Comparison of ENCODE assay signal across 8 cellular contexts in the genomic region with DNA sequence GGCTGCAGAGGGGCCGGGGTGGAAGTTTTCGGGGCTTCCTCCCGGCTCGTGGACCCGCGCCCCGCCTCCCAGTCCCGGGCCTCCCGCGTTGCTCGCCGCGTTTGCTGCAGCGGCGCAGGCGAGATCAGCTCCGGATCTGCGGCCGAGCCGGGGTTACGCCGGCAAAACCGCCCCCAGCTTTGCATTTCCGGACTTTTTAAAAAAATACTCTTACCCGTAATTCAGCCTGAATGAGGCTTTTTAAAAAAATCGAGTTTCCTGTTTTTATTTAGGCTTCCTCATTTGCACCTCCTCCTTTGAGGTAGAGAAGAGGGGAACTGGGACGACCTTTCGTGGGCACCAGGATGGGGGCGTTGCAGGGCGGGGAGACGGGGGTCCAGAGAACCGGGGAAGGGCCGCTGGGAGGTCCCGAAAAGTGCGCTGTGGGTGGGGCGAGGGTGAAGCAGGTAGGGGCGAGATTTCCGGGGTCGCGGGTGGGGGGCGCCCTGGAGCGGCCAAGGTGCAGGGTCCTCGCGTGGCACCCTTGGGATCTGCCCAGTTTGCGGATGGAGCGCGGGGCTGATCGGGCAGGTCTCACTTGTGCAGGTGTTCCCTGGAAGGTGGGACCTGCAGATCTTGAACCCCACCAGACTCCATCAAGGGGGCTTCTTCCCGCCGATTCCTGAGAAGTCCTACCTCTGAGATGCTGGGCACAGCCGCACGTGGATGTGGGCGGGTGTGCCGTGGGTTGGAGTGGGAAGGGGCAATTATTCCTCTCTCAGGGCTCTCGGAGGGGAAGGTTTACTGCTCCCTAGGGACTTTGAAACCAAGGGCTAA. TPM values are rescaled to one million over a fixed set of nuclear protein-coding genes. Genes with fewer than 3 reads are reported as not detected.
DNase-seq lines count a peak whose midpoint lies in the region; ATAC-seq, FAIRE-seq and TF ChIP-seq lines count a peak whose summit lies in the region.

No MANE protein-coding gene starts in this region.

- no peaks in the 10 kb centered on the region for H3K27me3 Mint-ChIP-seq in activated T-helper 1 cell treated with anti-CD3 and anti-CD28 coated beads, Interleukin-12 subunit alpha, Interleukin-12 subunit beta, Interleukin-2, Interleukin-4 antibody, amounts not matched to agents 30 ng/mL and 10 ng/mL and 1 ng/mL, durations not matched to agents 14 hours and 24 hours and 36 hours (ENCODE audit: insufficient read depth)

- H3K27me3 ChIP-seq in heart right ventricle = peaks cover 0 to 51% (median 43%) of the 10 kb centered on the region in 7 donors
- H3K27me3 ChIP-seq in small intestine (ENCODE audit: control insufficient read depth in 2 of 2, insufficient read depth in 2 of 2, low read length in 2 of 2) = peaks cover 4 to 11% of the 10 kb centered on the region in 2 donors

- H3K4me3 ChIP-seq in GM12875 (ENCODE audit: low read depth, low read length) (peak overlapping the region; percentile 93), NB4 (ENCODE audit: low read depth, low read length) (peak overlapping the region; percentile 74), heart right ventricle (peak overlapping the region; percentile 7 to 86 (median 56)), small intestine (ENCODE audit: low read depth in 1 of 2, low read length in 2 of 2) (peak overlapping the region; percentile 69 to 70)

- DNase-seq in NB4 (ENCODE audit: low read depth) (peak; percentile 82), heart right ventricle (peak in 1 of 2 donors; percentile 39), small intestine (peak; percentile 39), glomerular visceral epithelial cell (ENCODE audit: extremely low spot score) (no peak), GOT3 (lab: John Stamatoyannopoulos, UW) (no peak), NCI-H69 (lab: John Stamatoyannopoulos, UW) (no peak)
- DNase-seq in activated T-helper 1 cell treated with anti-CD3 and anti-CD28 coated beads, Interleukin-12 subunit alpha, Interleukin-12 subunit beta, Interleukin-2, Interleukin-4 antibody, amounts not matched to agents 30 ng/mL and 10 ng/mL and 1 ng/mL, durations not matched to agents 14 hours and 24 hours and 36 hours (ENCODE audit: low spot score) = peak; percentile 73

- H3K36me3 Mint-ChIP-seq in activated T-helper 1 cell treated with anti-CD3 and anti-CD28 coated beads, Interleukin-12 subunit alpha, Interleukin-12 subunit beta, Interleukin-2, Interleukin-4 antibody, amounts not matched to agents 30 ng/mL and 10 ng/mL and 1 ng/mL, durations not matched to agents 14 hours and 24 hours and 36 hours (ENCODE audit: low read depth) = peaks cover 33% of the 10 kb centered on the region

- H3K4me1 ChIP-seq in heart right ventricle (peaks cover 2 to 57% (median 17%) of the 10 kb centered on the region in 9 donors), small intestine (ENCODE audit: control insufficient read depth in 2 of 2, insufficient read depth in 1 of 2, low read depth in 1 of 2, low read length in 1 of 2) (no peaks in the 10 kb centered on the region)

- peaks cover 53% of the 10 kb centered on the region for H3K4me1 Mint-ChIP-seq in activated T-helper 1 cell treated with anti-CD3 and anti-CD28 coated beads, Interleukin-12 subunit alpha, Interleukin-12 subunit beta, Interleukin-2, Interleukin-4 antibody, amounts not matched to agents 30 ng/mL and 10 ng/mL and 1 ng/mL, durations not matched to agents 14 hours and 24 hours and 36 hours (ENCODE audit: low read depth)

- H3K4me3 Mint-ChIP-seq in activated T-helper 1 cell treated with anti-CD3 and anti-CD28 coated beads, Interleukin-12 subunit alpha, Interleukin-12 subunit beta, Interleukin-2, Interleukin-4 antibody, amounts not matched to agents 30 ng/mL and 10 ng/mL and 1 ng/mL, durations not matched to agents 14 hours and 24 hours and 36 hours = peak overlapping the region; percentile 95

- ATAC-seq in heart right ventricle = peak in 5 of 8 donors; percentile 21 to 44 (median 28)

- WGBS in heart right ventricle, 2 donors = 8% methylated on average over 55 of the region's 55 CpGs
- 6 to 8% (median 8%) methylated on average over 45 to 55 of the region's 55 CpGs for WGBS in small intestine, 3 donors

- H3K27ac ChIP-seq in heart right ventricle = peak overlapping the region in 6 of 10 donors; percentile 39 to 96 (median 46)
- H3K27ac ChIP-seq in small intestine (ENCODE audit: low read depth in 1 of 2, low read length in 1 of 2) = peak overlapping the region in 1 of 2 donors; percentile 77

- no peaks in the 10 kb centered on the region for H3K36me3 ChIP-seq in heart right ventricle
- no peaks in the 10 kb centered on the region for H3K36me3 ChIP-seq in small intestine (ENCODE audit: control insufficient read depth in 2 of 2, insufficient read depth in 2 of 2, low read length in 2 of 2)

- FAIRE-seq in small intestine (lab: Jason Lieb, UNC) = no peak

- no peaks in the 10 kb centered on the region for H3K9me3 Mint-ChIP-seq in activated T-helper 1 cell treated with anti-CD3 and anti-CD28 coated beads, Interleukin-12 subunit alpha, Interleukin-12 subunit beta, Interleukin-2, Interleukin-4 antibody, amounts not matched to agents 30 ng/mL and 10 ng/mL and 1 ng/mL, durations not matched to agents 14 hours and 24 hours and 36 hours

- peak overlapping the region; percentile 97 for H3K27ac Mint-ChIP-seq in activated T-helper 1 cell treated with anti-CD3 and anti-CD28 coated beads, Interleukin-12 subunit alpha, Interleukin-12 subunit beta, Interleukin-2, Interleukin-4 antibody, amounts not matched to agents 30 ng/mL and 10 ng/mL and 1 ng/mL, durations not matched to agents 14 hours and 24 hours and 36 hours

- TF ChIP-seq CTCF in GM12875 (IDR thresholded peaks at IDR 0.05; ENCODE audit: borderline replicate concordance, insufficient read depth, low read depth, low read length) (peak; percentile 19; the same call in 1 of the 2 replicates), NB4 (IDR thresholded peaks at IDR 0.05; ENCODE audit: low read depth, low read length) (no peak), heart right ventricle (IDR thresholded peaks at IDR 0.05) (no peak)

- intact Hi-C loops in activated T-helper 1 cell treated with anti-CD3 and anti-CD28 coated beads, Interleukin-12 subunit alpha, Interleukin-12 subunit beta, Interleukin-2, Interleukin-4 antibody, amounts not matched to agents 30 ng/mL and 10 ng/mL and 1 ng/mL, durations not matched to agents 14 hours and 24 hours and 36 hours (cut with micrococcal nuclease) = loop anchor here (1.0 to 10.0 kb wide), 5 partner anchors 8 to 418 kb away; partner anchors contain the start of genes CLSTN1, H6PD and SPSB1
- intact Hi-C loops in heart right ventricle (cut with DNase I) = no loop called here

- TF ChIP-seq POLR2A in NB4 (IDR thresholded peaks at IDR 0.05; ENCODE audit: extremely low read depth, insufficient read length) = no peak

- no peaks in the 10 kb centered on the region for H3K9me3 ChIP-seq in heart right ventricle
- no peaks in the 10 kb centered on the region for H3K9me3 ChIP-seq in small intestine (ENCODE audit: control insufficient read depth, low read depth)

RNA-seq across cellular contexts. Expression of gene PIK3CD, which starts 1.1 kb away (rescaled TPM):
- total RNA-seq in activated T-helper 1 cell treated with anti-CD3 and anti-CD28 coated beads, Interleukin-12 subunit alpha, Interleukin-12 subunit beta, Interleukin-2, Interleukin-4 antibody, amounts not matched to agents 30 ng/mL and 10 ng/mL and 1 ng/mL, durations not matched to agents 14 hours and 24 hours and 36 hours = 287 and 291 TPM in 2 replicates
- total RNA-seq in heart right ventricle = 10 to 100 TPM in 1 of 10 donors, 1 to 10 TPM in 9; 1.9 to 12.1 (median 3.0) TPM
- polyA plus RNA-seq in heart right ventricle = 1 to 10 TPM; 1.0 to 2.7 TPM
- 1 to 10 TPM; 1.8 to 3.6 (median 3.5) TPM for polyA plus RNA-seq in small intestine

Comparison
In these comparisons a context has a peak if more than half of its experiments do, and no peak if none do; other contexts are left out.
1. DNase-seq: peak in NB4 (single experiment), activated T-helper 1 cell treated with anti-CD3 and anti-CD28 coated beads, Interleukin-12 subunit alpha, Interleukin-12 subunit beta, Interleukin-2, Interleukin-4 antibody, amounts not matched to agents 30 ng/mL and 10 ng/mL and 1 ng/mL, durations not matched to agents 14 hours and 24 hours and 36 hours (single experiment) and small intestine (single experiment); none in glomerular visceral epithelial cell (single experiment), GOT3 (single experiment) and NCI-H69 (single experiment).
2. RNA of gene PIK3CD, which starts 1.1 kb away (total RNA-seq): 287 to 291 TPM in activated T-helper 1 cell treated with anti-CD3 and anti-CD28 coated beads, Interleukin-12 subunit alpha, Interleukin-12 subunit beta, Interleukin-2, Interleukin-4 antibody, amounts not matched to agents 30 ng/mL and 10 ng/mL and 1 ng/mL, durations not matched to agents 14 hours and 24 hours and 36 hours; 1.9 to 12.1 TPM in heart right ventricle; every median in the first group is over 10 times any median in the second.
3. Peak in every context shown above with its lines, with median percentiles within 50 percentile points of each other: H3K4me3 ChIP-seq.